15 cellular contexts compared by ENCODE assay signal in genomic region chr15:39925112-39925830, GRCh38. TPM values are rescaled to one million over a fixed set of nuclear protein-coding genes. Genes with fewer than 3 reads are reported as not detected.
A peak's percentile ranks its signal among the peaks of the same experiment; 100 is the strongest.
DNase-seq lines count a peak whose midpoint lies in the region; ATAC-seq and TF ChIP-seq lines count a peak whose summit lies in the region.
"Had no signal": no experiment of that assay in that cellular context is flagged by ENCODE, and none has a peak within 500 bp of the region (broad histone marks: within the 10 kb centered on the region; RNA-seq: fewer than 3 reads in every experiment).

No MANE protein-coding gene starts in this region.

- H3K36me3 ChIP-seq in RWPE2 (ENCODE audit: low read depth), result no peaks in the 10 kb centered on the region
- no peaks in the 10 kb centered on the region for H3K36me3 ChIP-seq in heart left ventricle
- H3K36me3 ChIP-seq: esophagus muscularis mucosa had no signal

- no peak overlapping the region for H4K5ac ChIP-seq in H9 (ENCODE audit: insufficient read length, low read depth, low read length)

- CTCF ChIA-PET in AG04450 (lab: Charles Lee), result no interaction called here

- no peak overlapping the region for H3K4ac ChIP-seq in H9 (ENCODE audit: low read depth, low read length)

- no CpG with 5 or more reads among the region's 5 CpGs for WGBS in H9 (ENCODE audit: extremely low coverage, insufficient read length, low lambda C conversion rate)
- 83 to 89% (median 87%) methylated on average over 5 of the region's 5 CpGs for WGBS in heart left ventricle, 4 donors

- no peak overlapping the region for H3K4me3 Mint-ChIP-seq in H9
- no peak overlapping the region for H3K4me3 Mint-ChIP-seq in activated T-helper 1 cell treated with anti-CD3 and anti-CD28 coated beads, Interleukin-12 subunit alpha, Interleukin-12 subunit beta, Interleukin-2, Interleukin-4 antibody, amounts not matched to agents 30 ng/mL and 10 ng/mL and 1 ng/mL, durations not matched to agents 14 hours and 24 hours and 36 hours
- H3K4me3 Mint-ChIP-seq: brain had no signal

- no peak overlapping the region for H2AK5ac ChIP-seq in H9 (ENCODE audit: insufficient read length, low read length)

- no peaks in the 10 kb centered on the region for H3K79me1 ChIP-seq in H9 (ENCODE audit: insufficient read depth, low read depth, low read length, poor library complexity, severe bottlenecking)

- TF ChIP-seq POLR2A in erythroblast (IDR thresholded peaks at IDR 0.05; ENCODE audit: low read length) (no peak), heart left ventricle (IDR thresholded peaks at IDR 0.05) (no peak)

- no peaks in the 10 kb centered on the region for H4K20me1 ChIP-seq in H9 (ENCODE audit: control insufficient read depth, insufficient read depth, insufficient read length)

- ATAC-seq in RWPE2 (ENCODE audit: low read depth) (no peak), heart left ventricle (no peak), HG02759 (IDR thresholded peaks at IDR 0.05; ENCODE audit: unreplicated experiment) (no peak)
- ATAC-seq: left colon had no signal

- H3K27me3 ChIP-seq in AG04450 (ENCODE audit: control insufficient read depth, insufficient read depth, low read length) (no peaks in the 10 kb centered on the region), H9 (ENCODE audit: insufficient read depth, low read length) (no peaks in the 10 kb centered on the region), RWPE2 (ENCODE audit: insufficient read depth, poor library complexity, severe bottlenecking) (no peaks in the 10 kb centered on the region), heart left ventricle (peaks cover 0 to 3% (median 0%) of the 10 kb centered on the region in 9 donors)

- no peak overlapping the region for H3K23ac ChIP-seq in H9 (ENCODE audit: insufficient read length, low read depth, low read length)

- H3K79me2 ChIP-seq in H9 (ENCODE audit: insufficient read depth, low read length), result peaks cover under 1% of the 10 kb centered on the region; the same call in 1 of the 2 replicates

- H3K4me2 ChIP-seq in H9 (ENCODE audit: insufficient read depth, insufficient read length, low read length), result no peak overlapping the region

- no peaks in the 10 kb centered on the region for H3K36me3 Mint-ChIP-seq in H9 (ENCODE audit: insufficient read depth in 1 of 3, low read depth in 3 of 3)
- peaks cover 5% of the 10 kb centered on the region for H3K36me3 Mint-ChIP-seq in activated T-helper 1 cell treated with anti-CD3 and anti-CD28 coated beads, Interleukin-12 subunit alpha, Interleukin-12 subunit beta, Interleukin-2, Interleukin-4 antibody, amounts not matched to agents 30 ng/mL and 10 ng/mL and 1 ng/mL, durations not matched to agents 14 hours and 24 hours and 36 hours (ENCODE audit: low read depth)
- H3K36me3 Mint-ChIP-seq: brain had no signal

- no peak overlapping the region for H3K56ac ChIP-seq in H9 (ENCODE audit: insufficient read length, low read depth, low read length)

- H3K4me1 Mint-ChIP-seq in H9, result peaks cover 43 to 47% of the 10 kb centered on the region in 2 experiments
- H3K4me1 Mint-ChIP-seq in activated T-helper 1 cell treated with anti-CD3 and anti-CD28 coated beads, Interleukin-12 subunit alpha, Interleukin-12 subunit beta, Interleukin-2, Interleukin-4 antibody, amounts not matched to agents 30 ng/mL and 10 ng/mL and 1 ng/mL, durations not matched to agents 14 hours and 24 hours and 36 hours (ENCODE audit: low read depth), result peaks cover 31% of the 10 kb centered on the region

- no peaks in the 10 kb centered on the region for H3K9me3 Mint-ChIP-seq in H9
- peaks cover 6% of the 10 kb centered on the region for H3K9me3 Mint-ChIP-seq in activated T-helper 1 cell treated with anti-CD3 and anti-CD28 coated beads, Interleukin-12 subunit alpha, Interleukin-12 subunit beta, Interleukin-2, Interleukin-4 antibody, amounts not matched to agents 30 ng/mL and 10 ng/mL and 1 ng/mL, durations not matched to agents 14 hours and 24 hours and 36 hours
- H3K9me3 Mint-ChIP-seq: brain had no signal

- DNase-seq in AG04450 (ENCODE audit: low read depth, low spot score), result no peak
- no peak for DNase-seq in H9
- no peak for DNase-seq in RWPE2 (ENCODE audit: low spot score)
- DNase-seq in erythroblast (lab: John Stamatoyannopoulos, UW), result peak; percentile 60 to 72
- no peak for DNase-seq in heart left ventricle
- DNase-seq in NCI-H345 (lab: John Stamatoyannopoulos, UW), result no peak
- DNase-seq in activated T-helper 1 cell treated with anti-CD3 and anti-CD28 coated beads, Interleukin-12 subunit alpha, Interleukin-12 subunit beta, Interleukin-2, Interleukin-4 antibody, amounts not matched to agents 30 ng/mL and 10 ng/mL and 1 ng/mL, durations not matched to agents 14 hours and 24 hours and 36 hours (ENCODE audit: low spot score), result no peak
- DNase-seq: activated T-cell treated with anti-CD3 and anti-CD28 coated beads for 4 hours, Calu3, KBM-7, left colon, T-helper 1 cell had no signal

- no peak overlapping the region for H2BK20ac ChIP-seq in H9 (ENCODE audit: low read depth, low read length, poor library complexity, severe bottlenecking)

- H3K27ac ChIP-seq in AG04450 (ENCODE audit: low read depth, low read length) (peak overlapping the region; percentile 48), H9 (ENCODE audit: insufficient read length, low read depth, low read length) (peak overlapping the region; percentile 18), RWPE2 (ENCODE audit: poor library complexity, severe bottlenecking) (no peak overlapping the region), heart left ventricle (no peak overlapping the region)
- H3K27ac ChIP-seq: esophagus muscularis mucosa had no signal

- peaks cover 2% of the 10 kb centered on the region for H3K23me2 ChIP-seq in H9 (ENCODE audit: insufficient read length, low read depth, low read length, poor library complexity, severe bottlenecking)

- H3K27ac Mint-ChIP-seq in H9, result no peak overlapping the region
- H3K27ac Mint-ChIP-seq in activated T-helper 1 cell treated with anti-CD3 and anti-CD28 coated beads, Interleukin-12 subunit alpha, Interleukin-12 subunit beta, Interleukin-2, Interleukin-4 antibody, amounts not matched to agents 30 ng/mL and 10 ng/mL and 1 ng/mL, durations not matched to agents 14 hours and 24 hours and 36 hours, result no peak overlapping the region
- H3K27ac Mint-ChIP-seq: brain had no signal

- H2BK120ac ChIP-seq in H9 (ENCODE audit: low read depth, low read length, poor library complexity, severe bottlenecking), result no peak overlapping the region

- H3K9me3 ChIP-seq in AG04450 (ENCODE audit: control insufficient read depth, insufficient read depth, low read length), result no peaks in the 10 kb centered on the region; the same call in 1 of the 2 replicates
- H3K9me3 ChIP-seq in H9 (ENCODE audit: control insufficient read depth, low read depth, low read length), result no peaks in the 10 kb centered on the region
- no peaks in the 10 kb centered on the region for H3K9me3 ChIP-seq in RWPE2 (ENCODE audit: severe bottlenecking)
- no peaks in the 10 kb centered on the region for H3K9me3 ChIP-seq in heart left ventricle
- H3K9me3 ChIP-seq: esophagus muscularis mucosa had no signal

- no peak overlapping the region for H4K8ac ChIP-seq in H9 (replicated peaks; ENCODE audit: insufficient read length, low read depth, low read length)

- H3K4me1 ChIP-seq in H9 (ENCODE audit: insufficient read depth, low read length), result peaks cover 8% of the 10 kb centered on the region; the same call in 1 of the 2 replicates
- H3K4me1 ChIP-seq in RWPE2 (ENCODE audit: insufficient read depth, poor library complexity, severe bottlenecking), result peaks cover 10% of the 10 kb centered on the region
- peaks cover 0 to 12% (median 4%) of the 10 kb centered on the region in 12 donors for H3K4me1 ChIP-seq in heart left ventricle

- H3K4me3 ChIP-seq in AG04450 (ENCODE audit: low read depth, low read length) (no peak overlapping the region), RWPE2 (ENCODE audit: severe bottlenecking) (no peak overlapping the region), heart left ventricle (no peak overlapping the region)
- H3K4me3 ChIP-seq: esophagus muscularis mucosa had no signal

- H3K18ac ChIP-seq in H9 (ENCODE audit: insufficient read length, low read depth, low read length), result no peak overlapping the region

- intact Hi-C loops in heart left ventricle (cut with DNase I), result no loop called here
- intact Hi-C loops in activated T-helper 1 cell treated with anti-CD3 and anti-CD28 coated beads, Interleukin-12 subunit alpha, Interleukin-12 subunit beta, Interleukin-2, Interleukin-4 antibody, amounts not matched to agents 30 ng/mL and 10 ng/mL and 1 ng/mL, durations not matched to agents 14 hours and 24 hours and 36 hours (cut with micrococcal nuclease), result loop anchor here (1.0 kb wide), 1 partner anchor 9 kb away; the partner anchor contains the start of gene EIF2AK4

- H2BK5ac ChIP-seq in H9 (ENCODE audit: insufficient read length, low read length), result no peak overlapping the region

- H3K27me3 Mint-ChIP-seq in H9 (ENCODE audit: low read depth), result no peaks in the 10 kb centered on the region
- H3K27me3 Mint-ChIP-seq in activated T-helper 1 cell treated with anti-CD3 and anti-CD28 coated beads, Interleukin-12 subunit alpha, Interleukin-12 subunit beta, Interleukin-2, Interleukin-4 antibody, amounts not matched to agents 30 ng/mL and 10 ng/mL and 1 ng/mL, durations not matched to agents 14 hours and 24 hours and 36 hours (ENCODE audit: insufficient read depth), result peaks cover 2% of the 10 kb centered on the region

- no peak overlapping the region for H2BK15ac ChIP-seq in H9 (ENCODE audit: low read depth, low read length)

- no peak overlapping the region for H3K14ac ChIP-seq in H9 (ENCODE audit: insufficient read depth, low read length)

- H3K9ac ChIP-seq in H9 (ENCODE audit: extremely low read depth, insufficient read length, low read length), result no peak overlapping the region

- POLR2A ChIA-PET in AG04450 (lab: Yijun Ruan, JAX), result no interaction called here

- TF ChIP-seq CTCF in AG04450 (IDR thresholded peaks at IDR 0.05; ENCODE audit: low read depth, low read length), result 0 out of 2 replicates have a peak, but pooled peaks have one; percentile 3
- TF ChIP-seq CTCF in H9 (conservative IDR thresholded peaks at IDR 0.05), result peak; percentile 30; the same call in 2 of the 3 replicates
- peak; percentile 35 for TF ChIP-seq CTCF in RWPE2 (IDR thresholded peaks at IDR 0.05; ENCODE audit: poor library complexity, severe bottlenecking)
- TF ChIP-seq CTCF in heart left ventricle (IDR thresholded peaks at IDR 0.05), result no peak

- H4K91ac ChIP-seq in H9 (ENCODE audit: insufficient read length, low read depth, low read length), result no peak overlapping the region

- H3T11ph ChIP-seq in H9 (ENCODE audit: low read length), result no peak overlapping the region

- H2BK12ac ChIP-seq in H9 (ENCODE audit: insufficient read length, low read depth, low read length), result no peak overlapping the region

- no peak overlapping the region for H2AFZ ChIP-seq in H9 (ENCODE audit: low read length)

RNA-seq across cellular contexts. Expression of gene GPR176, which starts 5.2 kb away (rescaled TPM):
- polyA plus RNA-seq in AG04450 (2011; rRNA removed) (83.9 and 116 TPM in 2 replicates), heart left ventricle (1 to 10 TPM; 1.1 to 2.6 TPM)
- polyA minus RNA-seq in AG04450 (2011; rRNA and poly(A)+ RNA removed), result 212 and 329 TPM in 2 replicates
- total RNA-seq in H9 (2021) (132 TPM in 2 replicates), heart left ventricle (1 to 10 TPM; 1.2 to 4.3 (median 2.1) TPM)
- total RNA-seq in activated T-helper 1 cell treated with anti-CD3 and anti-CD28 coated beads, Interleukin-12 subunit alpha, Interleukin-12 subunit beta, Interleukin-2, Interleukin-4 antibody, amounts not matched to agents 30 ng/mL and 10 ng/mL and 1 ng/mL, durations not matched to agents 14 hours and 24 hours and 36 hours, result 0.23 and 0.34 TPM in 2 replicates

RNA-seq across cellular contexts. Expression of gene EIF2AK4, which starts 8.6 kb away (rescaled TPM):
- 83.9 and 96.9 TPM in 2 replicates for polyA plus RNA-seq in AG04450 (2011; rRNA removed)
- polyA minus RNA-seq in AG04450 (2011; rRNA and poly(A)+ RNA removed), result 111 and 117 TPM in 2 replicates
- total RNA-seq in H9 (2021), result 92.5 and 94.7 TPM in 2 replicates
- total RNA-seq in heart left ventricle, result 10 to 100 TPM; 16.9 to 44.8 (median 23.0) TPM
- polyA plus RNA-seq in heart left ventricle, result 10 to 100 TPM; 19.8 to 40.7 TPM
- 51.5 and 54.2 TPM in 2 replicates for total RNA-seq in activated T-helper 1 cell treated with anti-CD3 and anti-CD28 coated beads, Interleukin-12 subunit alpha, Interleukin-12 subunit beta, Interleukin-2, Interleukin-4 antibody, amounts not matched to agents 30 ng/mL and 10 ng/mL and 1 ng/mL, durations not matched to agents 14 hours and 24 hours and 36 hours

Comparison
In these comparisons a context has a peak if more than half of its experiments do, and no peak if none do; other contexts are left out.
1. DNase-seq: peak in erythroblast (2 of 2); none in AG04450 (single experiment), H9 (single experiment), RWPE2 (single experiment), heart left ventricle (0 of 5), NCI-H345 (single experiment) and activated T-helper 1 cell treated with anti-CD3 and anti-CD28 coated beads, Interleukin-12 subunit alpha, Interleukin-12 subunit beta, Interleukin-2, Interleukin-4 antibody, amounts not matched to agents 30 ng/mL and 10 ng/mL and 1 ng/mL, durations not matched to agents 14 hours and 24 hours and 36 hours (single experiment).
2. H3K27ac ChIP-seq: peak in AG04450 (single experiment) and H9 (single experiment); none in RWPE2 (single experiment) and heart left ventricle (0 of 12).
3. CTCF ChIP-seq: peak in AG04450 (single experiment), H9 (single experiment) and RWPE2 (single experiment); none in heart left ventricle (0 of 12).
4. RNA of gene GPR176, which starts 5.2 kb away (total RNA-seq): 132 TPM in H9; 1.2 to 4.3 TPM in heart left ventricle and 0.23 to 0.34 TPM in activated T-helper 1 cell treated with anti-CD3 and anti-CD28 coated beads, Interleukin-12 subunit alpha, Interleukin-12 subunit beta, Interleukin-2, Interleukin-4 antibody, amounts not matched to agents 30 ng/mL and 10 ng/mL and 1 ng/mL, durations not matched to agents 14 hours and 24 hours and 36 hours; every median in the first group is over 10 times any median in the second.